ENCODE assay signal across 14 cellular contexts in the genomic region with DNA sequence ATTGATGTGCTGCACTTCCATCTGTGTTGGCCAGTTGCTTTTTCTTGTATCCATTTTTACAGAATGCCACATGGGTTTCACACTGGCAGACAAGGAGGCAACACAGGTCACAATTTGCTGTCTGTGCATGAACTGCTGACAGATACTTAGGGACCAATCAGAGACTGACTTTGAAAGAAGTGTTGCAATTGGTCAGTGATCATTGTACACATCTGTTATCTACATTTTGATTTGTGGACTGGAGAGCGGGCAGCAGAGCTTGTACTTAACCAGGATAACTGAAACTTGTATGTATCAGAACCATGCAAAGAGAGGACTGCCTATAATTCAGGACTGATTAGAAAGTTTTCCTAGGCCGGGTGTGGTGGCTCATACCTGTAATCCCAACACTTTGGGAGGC. TPM values are rescaled to one million over a fixed set of nuclear protein-coding genes. Genes with fewer than 3 reads are reported as not detected.
DNase-seq lines count a peak whose midpoint lies in the region; ATAC-seq, FAIRE-seq and TF ChIP-seq lines count a peak whose summit lies in the region.
"Had no signal": no experiment of that assay in that cellular context is flagged by ENCODE, and none has a peak within 500 bp of the region (broad histone marks: within the 10 kb centered on the region; RNA-seq: fewer than 3 reads in every experiment).

No MANE protein-coding gene starts in this region.

- no peaks in the 10 kb centered on the region for H3K9me3 ChIP-seq in A673 (ENCODE audit: low read depth, low read length, poor library complexity, severe bottlenecking)

- no peak overlapping the region for H3K27ac ChIP-seq in A673 (ENCODE audit: low read depth, low read length, poor library complexity, severe bottlenecking)
- H3K27ac ChIP-seq: C4-2B had no signal

- no peaks in the 10 kb centered on the region for H3K27me3 ChIP-seq in A673 (replicated peaks; ENCODE audit: insufficient read depth, low read depth, low read length, poor library complexity)

- POLR2A ChIA-PET in A673 (lab: Charles Lee; ENCODE audit: low non-redundant PET): no interaction called here

- no peak for FAIRE-seq in RCC 7860 (lab: Jason Lieb, UNC)
- FAIRE-seq: urothelium cell line had no signal

- H3K4me3 ChIP-seq in A673 (ENCODE audit: low read depth, low read length, poor library complexity, severe bottlenecking): no peak overlapping the region
- no peak overlapping the region for H3K4me3 ChIP-seq in GM12865 (ENCODE audit: low read depth, low read length)
- no peak overlapping the region for H3K4me3 ChIP-seq in epithelial cell of esophagus (ENCODE audit: low read length)

- BruUV-seq in A673 (replicated peaks; lab: Mats Ljungman, UMichigan): no TSS peak

- TF ChIP-seq CTCF in A673 (conservative IDR thresholded peaks at IDR 0.05; ENCODE audit: low read depth, low read length) (no peak), GM12865 (IDR thresholded peaks at IDR 0.05; ENCODE audit: insufficient read depth, low read depth, low read length, missing control alignments) (no peak), epithelial cell of esophagus (IDR thresholded peaks at IDR 0.05; ENCODE audit: insufficient read depth, low read depth, low read length, missing control alignments) (no peak)

- H3K36me3 ChIP-seq in A673 (ENCODE audit: insufficient read depth, low read length, poor library complexity, severe bottlenecking): no peaks in the 10 kb centered on the region

- DNase-seq in A673 (ENCODE audit: low spot score) (peak; percentile 48), GM12865 (ENCODE audit: low read depth) (peak; percentile 47), RCC 7860 (ENCODE audit: low spot score) (peak; percentile 4), epithelial cell of esophagus (ENCODE audit: low read depth) (peak; percentile 48), cardiac septum (ENCODE audit: low spot score) (no peak), SW 1271 (lab: John Stamatoyannopoulos, UW) (no peak)
- no peak for DNase-seq in stimulated activated CD4-positive, alpha-beta T cell treated with anti-CD3 and anti-CD28 coated beads, Interleukin-1b, Interleukin-23, amount 100 ng/mL, for 48 hours
- DNase-seq: activated gamma-delta T cell; NCI-H2227 treated with DMSO at 0.1 percent for 48 hours; SHP77; stimulated activated CD4-positive, alpha-beta T cell treated with anti-CD3 and anti-CD28 coated beads, Interleukin-15, amount 100 ng/mL, for 24 hours had no signal

- intact Hi-C loops in A673 (cut with micrococcal nuclease; ENCODE audit: unreplicated experiment) (no loop called here), cardiac septum (cut with DNase I) (no loop called here)

- H3K4me1 ChIP-seq in A673 (ENCODE audit: insufficient read depth, low read length, poor library complexity, severe bottlenecking): no peaks in the 10 kb centered on the region

- CTCF ChIA-PET in A673 (lab: Charles Lee): interaction anchor here (0.6 kb wide), 1 partner anchor 250 kb away, joined by 3 read pairs; no protein-coding TSS in a partner anchor

- ATAC-seq in GM21360 (IDR thresholded peaks at IDR 0.05; ENCODE audit: unreplicated experiment): no peak

RNA-seq across cellular contexts. Expression of a gene that starts 21.8 kb away (rescaled TPM):
- total RNA-seq in A673 (2021): 15.6 and 17.9 TPM in 2 replicates
- total RNA-seq in cardiac septum: 3.2 TPM

RNA-seq across cellular contexts. Expression of a gene that starts 28.6 kb away (rescaled TPM):
- total RNA-seq in A673 (2021): 0.31 TPM in 1 of 2 replicates, not detected in the other
- total RNA-seq in cardiac septum: 0.19 TPM

Comparison
In these comparisons a context has a peak if more than half of its experiments do, and no peak if none do; other contexts are left out.
1. DNase-seq: peak in A673 (single experiment), GM12865 (single experiment), RCC 7860 (single experiment) and epithelial cell of esophagus (single experiment); none in stimulated activated CD4-positive, alpha-beta T cell treated with anti-CD3 and anti-CD28 coated beads, Interleukin-1b, Interleukin-23, amount 100 ng/mL, for 48 hours (single experiment), cardiac septum (single experiment) and SW 1271 (0 of 2).